Comparison of ENCODE assay signal across 22 cellular contexts in genomic region chr7:36604801-36605200, GRCh38.
A peak's percentile ranks its signal among the peaks of the same experiment; 100 is the strongest.
DNase-seq lines count a peak whose midpoint lies in the region; ATAC-seq and TF ChIP-seq lines count a peak whose summit lies in the region.
"Had no signal": no experiment of that assay in that cellular context is flagged by ENCODE, and none has a peak within 500 bp of the region (broad histone marks: within the 10 kb centered on the region; RNA-seq: fewer than 3 reads in every experiment).

No MANE protein-coding gene starts in this region.

- 68% methylated on average over 3 of the region's 3 CpGs for WGBS in SK-N-SH (ENCODE audit: low lambda C conversion rate)

- no peaks in the 10 kb centered on the region for H3K9me2 ChIP-seq in SK-N-SH

- no peak overlapping the region for H3K27ac Mint-ChIP-seq in activated T-helper 1 cell treated with anti-CD3 and anti-CD28 coated beads, Interleukin-12 subunit alpha, Interleukin-12 subunit beta, Interleukin-2, Interleukin-4 antibody, amounts not matched to agents 30 ng/mL and 10 ng/mL and 1 ng/mL, durations not matched to agents 14 hours and 24 hours and 36 hours
- no peak overlapping the region for H3K27ac Mint-ChIP-seq in stimulated activated naive B cell treated with anti-CD40 and anti-IgM and Interleukin-4, amounts not matched to agents 10 μg/mL and 1 μg/mL and 100 μg/mL, for 72 hours

- CTCF ChIA-PET in SK-N-SH (lab: Yijun Ruan, JAX), result interaction anchor here (0.9 to 3.5 kb wide), 3 partner anchors 9 to 117 kb away, joined by 3 to 15 read pairs (median 3); no protein-coding TSS in a partner anchor

- TF ChIP-seq RAD21 in SK-N-SH (IDR thresholded peaks at IDR 0.05; ENCODE audit: low read length), result no peak

- TF ChIP-seq EP300 in SK-N-SH (IDR thresholded peaks at IDR 0.05; ENCODE audit: borderline replicate concordance in 1 of 2, low read depth in 1 of 2, low read length in 1 of 2), result no peak

- no peak overlapping the region for H2AFZ ChIP-seq in SK-N-SH (ENCODE audit: low read depth)

- H3K9ac ChIP-seq in SK-N-SH, result no peak overlapping the region

- no peak overlapping the region for H3K4me2 ChIP-seq in SK-N-SH

- no peaks in the 10 kb centered on the region for H3K36me3 ChIP-seq in SK-N-SH (replicated peaks in 1 of 2; ENCODE audit: control insufficient read depth in 1 of 2, insufficient read depth in 2 of 2, low read length in 1 of 2)
- H3K36me3 ChIP-seq: brain microvascular endothelial cell, gastroesophageal sphincter had no signal

- intact Hi-C loops in activated T-helper 1 cell treated with anti-CD3 and anti-CD28 coated beads, Interleukin-12 subunit alpha, Interleukin-12 subunit beta, Interleukin-2, Interleukin-4 antibody, amounts not matched to agents 30 ng/mL and 10 ng/mL and 1 ng/mL, durations not matched to agents 14 hours and 24 hours and 36 hours (cut with micrococcal nuclease), result loop anchor here (5.0 kb wide), 4 partner anchors 122 to 488 kb away; no protein-coding TSS in a partner anchor

- no peak overlapping the region for H3K27ac ChIP-seq in SK-N-SH (ENCODE audit: low read depth in 2 of 2, low read length in 1 of 2)
- H3K27ac ChIP-seq: brain microvascular endothelial cell, gastroesophageal sphincter, left lung, SK-N-MC had no signal

- peaks cover 3% of the 10 kb centered on the region for H3K36me3 Mint-ChIP-seq in activated T-helper 1 cell treated with anti-CD3 and anti-CD28 coated beads, Interleukin-12 subunit alpha, Interleukin-12 subunit beta, Interleukin-2, Interleukin-4 antibody, amounts not matched to agents 30 ng/mL and 10 ng/mL and 1 ng/mL, durations not matched to agents 14 hours and 24 hours and 36 hours (ENCODE audit: low read depth)
- peaks cover 0 to 2% of the 10 kb centered on the region in 2 donors for H3K36me3 Mint-ChIP-seq in stimulated activated naive B cell treated with anti-CD40 and anti-IgM and Interleukin-4, amounts not matched to agents 10 μg/mL and 1 μg/mL and 100 μg/mL, for 72 hours

- POLR2A ChIA-PET in SK-N-SH (lab: Yijun Ruan, JAX), result no interaction called here

- H3K9me3 Mint-ChIP-seq in activated T-helper 1 cell treated with anti-CD3 and anti-CD28 coated beads, Interleukin-12 subunit alpha, Interleukin-12 subunit beta, Interleukin-2, Interleukin-4 antibody, amounts not matched to agents 30 ng/mL and 10 ng/mL and 1 ng/mL, durations not matched to agents 14 hours and 24 hours and 36 hours, result no peaks in the 10 kb centered on the region
- no peaks in the 10 kb centered on the region for H3K9me3 Mint-ChIP-seq in stimulated activated naive B cell treated with anti-CD40 and anti-IgM and Interleukin-4, amounts not matched to agents 10 μg/mL and 1 μg/mL and 100 μg/mL, for 72 hours
- H3K9me3 Mint-ChIP-seq: activated naive CD8-positive, alpha-beta T cell treated with anti-CD3 and anti-CD28 coated beads for 36 hours; activated T-cell treated with anti-CD3 and anti-CD28 coated beads, Interleukin-2, amount 50 U/mL, for 4 hours had no signal

- peaks cover 3% of the 10 kb centered on the region for H3K27me3 Mint-ChIP-seq in activated T-helper 1 cell treated with anti-CD3 and anti-CD28 coated beads, Interleukin-12 subunit alpha, Interleukin-12 subunit beta, Interleukin-2, Interleukin-4 antibody, amounts not matched to agents 30 ng/mL and 10 ng/mL and 1 ng/mL, durations not matched to agents 14 hours and 24 hours and 36 hours (ENCODE audit: insufficient read depth)
- peaks cover 7 to 15% of the 10 kb centered on the region in 2 donors for H3K27me3 Mint-ChIP-seq in stimulated activated naive B cell treated with anti-CD40 and anti-IgM and Interleukin-4, amounts not matched to agents 10 μg/mL and 1 μg/mL and 100 μg/mL, for 72 hours
- H3K27me3 Mint-ChIP-seq: activated naive CD8-positive, alpha-beta T cell treated with anti-CD3 and anti-CD28 coated beads for 36 hours had no signal

- no peak for TF ChIP-seq CTCF in SK-N-SH (IDR thresholded peaks at IDR 0.05)

- H3K9me3 ChIP-seq in SK-N-SH, result no peaks in the 10 kb centered on the region
- H3K9me3 ChIP-seq: gastroesophageal sphincter, left lung, neutrophil had no signal

- H3F3A ChIP-seq in SK-N-SH (replicated peaks; ENCODE audit: insufficient read depth), result no peaks in the 10 kb centered on the region

- no peak for ATAC-seq in stimulated activated naive B cell treated with anti-CD40 and anti-IgM and Interleukin-4, amounts not matched to agents 10 μg/mL and 1 μg/mL and 100 μg/mL, for 72 hours (replicated peaks)
- ATAC-seq: activated T-cell treated with anti-CD3 and anti-CD28 coated beads, Interleukin-2, amount 50 U/mL, for 4 hours; gastroesophageal sphincter; left lung had no signal

- H3K4me1 Mint-ChIP-seq in activated T-helper 1 cell treated with anti-CD3 and anti-CD28 coated beads, Interleukin-12 subunit alpha, Interleukin-12 subunit beta, Interleukin-2, Interleukin-4 antibody, amounts not matched to agents 30 ng/mL and 10 ng/mL and 1 ng/mL, durations not matched to agents 14 hours and 24 hours and 36 hours (ENCODE audit: low read depth), result peaks cover 54% of the 10 kb centered on the region
- peaks cover 11 to 14% of the 10 kb centered on the region in 2 donors for H3K4me1 Mint-ChIP-seq in stimulated activated naive B cell treated with anti-CD40 and anti-IgM and Interleukin-4, amounts not matched to agents 10 μg/mL and 1 μg/mL and 100 μg/mL, for 72 hours

- no peak overlapping the region for H3K4me3 ChIP-seq in SK-N-SH (ENCODE audit: low read depth in 2 of 2, low read length in 1 of 2)
- H3K4me3 ChIP-seq: gastroesophageal sphincter, left lung, SK-N-MC had no signal

- H3K27me3 ChIP-seq in SK-N-SH (ENCODE audit: insufficient read depth), result no peaks in the 10 kb centered on the region; the same call in 1 of the 2 replicates
- H3K27me3 ChIP-seq: gastroesophageal sphincter, left lung, neutrophil had no signal

- DNase-seq in ELR (ENCODE audit: low read depth), result peak; percentile 70
- DNase-seq in SW480 (ENCODE audit: low spot score), result peak; percentile 87
- DNase-seq in glomerular visceral epithelial cell (ENCODE audit: extremely low spot score), result peak; percentile 89
- DNase-seq in renal cortical epithelial cell (ENCODE audit: low read depth), result peak; percentile 44
- no peak for DNase-seq in SK-N-SH
- DNase-seq in activated T-helper 1 cell treated with anti-CD3 and anti-CD28 coated beads, Interleukin-12 subunit alpha, Interleukin-12 subunit beta, Interleukin-2, Interleukin-4 antibody, amounts not matched to agents 30 ng/mL and 10 ng/mL and 1 ng/mL, durations not matched to agents 14 hours and 24 hours and 36 hours (ENCODE audit: low spot score), result no peak
- no peak for DNase-seq in stimulated activated naive B cell treated with anti-CD40 and anti-IgM and Interleukin-4, amounts not matched to agents 10 μg/mL and 1 μg/mL and 100 μg/mL, for 72 hours
- DNase-seq in OCI-M1 (lab: John Stamatoyannopoulos, UW), result no peak
- DNase-seq: activated CD4-positive, CD25-positive, alpha-beta regulatory T cell treated with anti-CD3 and anti-CD28 coated beads, Interleukin-2, amount 50 U/mL, for 72 hours; activated naive CD8-positive, alpha-beta T cell treated with anti-CD3 and anti-CD28 coated beads for 36 hours; activated T-cell treated with anti-CD3 and anti-CD28 coated beads, Interleukin-2, amount 50 U/mL, for 4 hours; brain microvascular endothelial cell; dermis blood vessel endothelial cell; GOT3; left lung; NCI-H1436; NCI-H2171; NCI-H82; T1000 had no signal

- peaks cover 0 to 17% of the 10 kb centered on the region in 2 experiments; a peak in 1 of 4 replicates for H3K4me1 ChIP-seq in SK-N-SH (ENCODE audit: control insufficient read depth in 1 of 2, insufficient read depth in 2 of 2, low read depth in 1 of 2, low read length in 1 of 2)
- H3K4me1 ChIP-seq: gastroesophageal sphincter had no signal

- no peak overlapping the region for H3K4me3 Mint-ChIP-seq in activated T-helper 1 cell treated with anti-CD3 and anti-CD28 coated beads, Interleukin-12 subunit alpha, Interleukin-12 subunit beta, Interleukin-2, Interleukin-4 antibody, amounts not matched to agents 30 ng/mL and 10 ng/mL and 1 ng/mL, durations not matched to agents 14 hours and 24 hours and 36 hours
- no peak overlapping the region for H3K4me3 Mint-ChIP-seq in stimulated activated naive B cell treated with anti-CD40 and anti-IgM and Interleukin-4, amounts not matched to agents 10 μg/mL and 1 μg/mL and 100 μg/mL, for 72 hours
- H3K4me3 Mint-ChIP-seq: activated naive CD8-positive, alpha-beta T cell treated with anti-CD3 and anti-CD28 coated beads for 36 hours; activated T-cell treated with anti-CD3 and anti-CD28 coated beads, Interleukin-2, amount 50 U/mL, for 4 hours had no signal

- H3K79me2 ChIP-seq in SK-N-SH (ENCODE audit: insufficient read depth), result no peaks in the 10 kb centered on the region

- H4K20me1 ChIP-seq in SK-N-SH (ENCODE audit: insufficient read depth), result no peaks in the 10 kb centered on the region

TF ChIP-seq in SK-N-SH, 30 proteins besides CTCF, POLR2A, EP300 and RAD21 (continues in another document):
- TF ChIP-seq NFIC (IDR thresholded peaks at IDR 0.05; ENCODE audit: borderline replicate concordance) (no peak), FOXM1 (IDR thresholded peaks at IDR 0.05; ENCODE audit: low read depth) (no peak), IRF3 (IDR thresholded peaks at IDR 0.05; ENCODE audit: low read depth, low read length) (no peak), ELF1 (IDR thresholded peaks at IDR 0.05) (no peak), MEF2A (IDR thresholded peaks at IDR 0.05; ENCODE audit: borderline replicate concordance, low read depth) (no peak), SIN3A (IDR thresholded peaks at IDR 0.05; ENCODE audit: borderline replicate concordance, low read depth, low read length) (no peak)
- TF ChIP-seq, protein P1, sequence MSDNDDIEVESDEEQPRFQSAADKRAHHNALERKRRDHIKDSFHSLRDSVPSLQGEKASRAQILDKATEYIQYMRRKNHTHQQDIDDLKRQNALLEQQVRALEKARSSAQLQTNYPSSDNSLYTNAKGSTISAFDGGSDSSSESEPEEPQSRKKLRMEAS (IDR thresholded peaks at IDR 0.05; ENCODE audit: low read depth), result no peak

Comparison
In these comparisons a context has a peak if more than half of its experiments do, and no peak if none do; other contexts are left out.
1. DNase-seq: peak in ELR (single experiment), SW480 (single experiment), glomerular visceral epithelial cell (single experiment) and renal cortical epithelial cell (single experiment); none in SK-N-SH (single experiment), activated T-helper 1 cell treated with anti-CD3 and anti-CD28 coated beads, Interleukin-12 subunit alpha, Interleukin-12 subunit beta, Interleukin-2, Interleukin-4 antibody, amounts not matched to agents 30 ng/mL and 10 ng/mL and 1 ng/mL, durations not matched to agents 14 hours and 24 hours and 36 hours (single experiment), stimulated activated naive B cell treated with anti-CD40 and anti-IgM and Interleukin-4, amounts not matched to agents 10 μg/mL and 1 μg/mL and 100 μg/mL, for 72 hours (single experiment) and OCI-M1 (single experiment).